Comparison of ENCODE assay signal across 1 cellular context in the genomic region with DNA sequence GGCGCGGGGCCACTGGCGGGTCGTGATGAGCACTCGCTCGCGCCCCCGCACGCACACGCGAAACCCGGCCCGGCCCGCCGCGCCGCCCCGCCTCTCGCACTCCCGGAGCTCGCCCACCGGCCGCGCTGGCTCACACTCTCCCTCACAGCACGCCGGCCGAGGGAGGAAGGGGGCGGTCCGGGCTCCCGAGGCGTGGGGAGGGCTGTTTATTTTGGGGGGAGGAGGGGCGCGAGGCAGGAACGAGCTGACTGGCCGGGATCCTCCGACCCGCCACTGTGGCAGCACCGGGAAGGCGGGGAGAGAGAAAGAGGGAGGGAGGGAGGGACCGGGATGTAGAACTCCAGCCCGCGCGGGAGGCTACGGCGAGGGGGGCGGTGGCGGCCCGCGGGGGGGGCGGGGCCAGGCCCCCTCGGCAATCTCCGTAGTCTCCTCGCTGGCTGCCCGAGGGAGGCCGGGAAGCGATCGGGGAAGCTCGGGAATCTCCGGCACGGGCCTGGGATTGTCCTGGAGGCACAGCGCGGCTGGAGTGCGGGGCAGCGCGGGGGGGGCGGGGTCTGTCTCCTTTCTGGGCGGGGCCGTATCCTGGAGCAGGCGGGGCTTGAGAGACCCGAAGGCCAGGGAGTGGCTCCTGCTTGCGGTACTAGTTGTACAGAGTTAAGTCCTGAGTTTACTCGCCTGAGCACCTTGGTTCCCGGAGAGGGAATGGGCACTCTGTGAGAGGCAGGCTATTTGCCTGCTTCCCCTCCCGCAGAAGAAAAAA.
A peak's percentile ranks its signal among the peaks of the same experiment; 100 is the strongest.
TF ChIP-seq lines count a peak whose summit lies in the region.

A gene with protein sequence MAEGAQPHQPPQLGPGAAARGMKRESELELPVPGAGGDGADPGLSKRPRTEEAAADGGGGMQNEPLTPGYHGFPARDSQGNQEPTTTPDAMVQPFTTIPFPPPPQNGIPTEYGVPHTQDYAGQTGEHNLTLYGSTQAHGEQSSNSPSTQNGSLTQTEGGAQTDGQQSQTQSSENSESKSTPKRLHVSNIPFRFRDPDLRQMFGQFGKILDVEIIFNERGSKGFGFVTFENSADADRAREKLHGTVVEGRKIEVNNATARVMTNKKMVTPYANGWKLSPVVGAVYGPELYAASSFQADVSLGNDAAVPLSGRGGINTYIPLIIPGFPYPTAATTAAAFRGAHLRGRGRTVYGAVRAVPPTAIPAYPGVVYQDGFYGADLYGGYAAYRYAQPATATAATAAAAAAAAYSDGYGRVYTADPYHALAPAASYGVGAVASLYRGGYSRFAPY (minus strand): TSS at position 179 of the 760 bp plus-strand sequence. CDS start 399 bp downstream, outside the sequence.

TF ChIP-seq in HepG2, 621 proteins besides CTCF, POLR2A, EP300 and RAD21 (continued from another document and continues in another):
- TF ChIP-seq, protein P1, sequence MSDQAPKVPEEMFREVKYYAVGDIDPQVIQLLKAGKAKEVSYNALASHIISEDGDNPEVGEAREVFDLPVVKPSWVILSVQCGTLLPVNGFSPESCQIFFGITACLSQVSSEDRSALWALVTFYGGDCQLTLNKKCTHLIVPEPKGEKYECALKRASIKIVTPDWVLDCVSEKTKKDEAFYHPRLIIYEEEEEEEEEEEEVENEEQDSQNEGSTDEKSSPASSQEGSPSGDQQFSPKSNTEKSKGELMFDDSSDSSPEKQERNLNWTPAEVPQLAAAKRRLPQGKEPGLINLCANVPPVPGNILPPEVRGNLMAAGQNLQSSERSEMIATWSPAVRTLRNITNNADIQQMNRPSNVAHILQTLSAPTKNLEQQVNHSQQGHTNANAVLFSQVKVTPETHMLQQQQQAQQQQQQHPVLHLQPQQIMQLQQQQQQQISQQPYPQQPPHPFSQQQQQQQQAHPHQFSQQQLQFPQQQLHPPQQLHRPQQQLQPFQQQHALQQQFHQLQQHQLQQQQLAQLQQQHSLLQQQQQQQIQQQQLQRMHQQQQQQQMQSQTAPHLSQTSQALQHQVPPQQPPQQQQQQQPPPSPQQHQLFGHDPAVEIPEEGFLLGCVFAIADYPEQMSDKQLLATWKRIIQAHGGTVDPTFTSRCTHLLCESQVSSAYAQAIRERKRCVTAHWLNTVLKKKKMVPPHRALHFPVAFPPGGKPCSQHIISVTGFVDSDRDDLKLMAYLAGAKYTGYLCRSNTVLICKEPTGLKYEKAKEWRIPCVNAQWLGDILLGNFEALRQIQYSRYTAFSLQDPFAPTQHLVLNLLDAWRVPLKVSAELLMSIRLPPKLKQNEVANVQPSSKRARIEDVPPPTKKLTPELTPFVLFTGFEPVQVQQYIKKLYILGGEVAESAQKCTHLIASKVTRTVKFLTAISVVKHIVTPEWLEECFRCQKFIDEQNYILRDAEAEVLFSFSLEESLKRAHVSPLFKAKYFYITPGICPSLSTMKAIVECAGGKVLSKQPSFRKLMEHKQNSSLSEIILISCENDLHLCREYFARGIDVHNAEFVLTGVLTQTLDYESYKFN (CRISPR knock-in tag; conservative IDR thresholded peaks at IDR 0.05), result peak; percentile 34; the same call in 1 of the 2 replicates
- no peak for TF ChIP-seq ASH2L (IDR thresholded peaks at IDR 0.05; ENCODE audit: insufficient read length, low read depth, low read length)
- TF ChIP-seq SAP130 (CRISPR knock-in tag; IDR thresholded peaks at IDR 0.05; ENCODE audit: low read depth), result peak; percentile 76
- no peak for TF ChIP-seq ZNF44 (CRISPR knock-in tag; IDR thresholded peaks at IDR 0.05)
- TF ChIP-seq POGZ (CRISPR knock-in tag; IDR thresholded peaks at IDR 0.05), result peak; percentile 20; the same call in 1 of the 2 replicates
- TF ChIP-seq TFDP1 (CRISPR knock-in tag; IDR thresholded peaks at IDR 0.05; ENCODE audit: borderline replicate concordance), result peak; percentile 52; the same call in 1 of the 2 replicates
- 0 out of 2 replicates have a peak, but pooled peaks have one; percentile 43 for TF ChIP-seq ZNF331 (CRISPR knock-in tag; IDR thresholded peaks at IDR 0.05)
- TF ChIP-seq ZNF567 (CRISPR knock-in tag; IDR thresholded peaks at IDR 0.05; ENCODE audit: borderline replicate concordance), result no peak
- no peak for TF ChIP-seq HNRNPH1 (optimal IDR thresholded peaks at IDR 0.05; ENCODE audit: low read depth, low read length)
- TF ChIP-seq SMAD3 (CRISPR knock-in tag; IDR thresholded peaks at IDR 0.05), result no peak
- TF ChIP-seq ZNF652 (CRISPR knock-in tag; IDR thresholded peaks at IDR 0.05; ENCODE audit: borderline replicate concordance, low read depth), result no peak
- no peak for TF ChIP-seq BRF2 (CRISPR knock-in tag; IDR thresholded peaks at IDR 0.05)
- no peak for TF ChIP-seq PRDM4 (CRISPR knock-in tag; IDR thresholded peaks at IDR 0.05; ENCODE audit: borderline replicate concordance)
- no peak for TF ChIP-seq ZNF235 (CRISPR knock-in tag; IDR thresholded peaks at IDR 0.05; ENCODE audit: borderline replicate concordance)
- TF ChIP-seq, protein P2, sequence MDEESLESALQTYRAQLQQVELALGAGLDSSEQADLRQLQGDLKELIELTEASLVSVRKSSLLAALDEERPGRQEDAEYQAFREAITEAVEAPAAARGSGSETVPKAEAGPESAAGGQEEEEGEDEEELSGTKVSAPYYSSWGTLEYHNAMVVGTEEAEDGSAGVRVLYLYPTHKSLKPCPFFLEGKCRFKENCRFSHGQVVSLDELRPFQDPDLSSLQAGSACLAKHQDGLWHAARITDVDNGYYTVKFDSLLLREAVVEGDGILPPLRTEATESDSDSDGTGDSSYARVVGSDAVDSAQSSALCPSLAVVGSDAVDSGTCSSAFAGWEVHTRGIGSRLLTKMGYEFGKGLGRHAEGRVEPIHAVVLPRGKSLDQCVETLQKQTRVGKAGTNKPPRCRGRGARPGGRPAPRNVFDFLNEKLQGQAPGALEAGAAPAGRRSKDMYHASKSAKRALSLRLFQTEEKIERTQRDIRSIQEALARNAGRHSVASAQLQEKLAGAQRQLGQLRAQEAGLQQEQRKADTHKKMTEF (CRISPR knock-in tag; IDR thresholded peaks at IDR 0.05), result no peak; the same call in 1 of the 2 replicates
- no peak for TF ChIP-seq ZEB1 (IDR thresholded peaks at IDR 0.05; ENCODE audit: insufficient replicate concordance, low read depth)
- TF ChIP-seq STAG1 (CRISPR knock-in tag; IDR thresholded peaks at IDR 0.05), result no peak
- TF ChIP-seq KDM1A (CRISPR knock-in tag; IDR thresholded peaks at IDR 0.05), result no peak
- no peak for TF ChIP-seq EZH2 (conservative IDR thresholded peaks at IDR 0.05; ENCODE audit: low read depth, low read length)
- TF ChIP-seq ZNF788 (CRISPR knock-in tag; IDR thresholded peaks at IDR 0.05; ENCODE audit: borderline replicate concordance), result 0 out of 2 replicates have a peak, but pooled peaks have one; percentile 16
- peak; percentile 65; the same call in 1 of the 2 replicates for TF ChIP-seq ZNF281 (CRISPR knock-in tag; IDR thresholded peaks at IDR 0.05; ENCODE audit: borderline replicate concordance)
- TF ChIP-seq, protein P3, sequence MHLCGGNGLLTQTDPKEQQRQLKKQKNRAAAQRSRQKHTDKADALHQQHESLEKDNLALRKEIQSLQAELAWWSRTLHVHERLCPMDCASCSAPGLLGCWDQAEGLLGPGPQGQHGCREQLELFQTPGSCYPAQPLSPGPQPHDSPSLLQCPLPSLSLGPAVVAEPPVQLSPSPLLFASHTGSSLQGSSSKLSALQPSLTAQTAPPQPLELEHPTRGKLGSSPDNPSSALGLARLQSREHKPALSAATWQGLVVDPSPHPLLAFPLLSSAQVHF (CRISPR knock-in tag; IDR thresholded peaks at IDR 0.05), result no peak
- TF ChIP-seq SIN3A (IDR thresholded peaks at IDR 0.05; ENCODE audit: borderline replicate concordance, low read depth, low read length), result peak; percentile 54; the same call in 1 of the 2 replicates
- no peak for TF ChIP-seq SNAI1 (CRISPR knock-in tag; IDR thresholded peaks at IDR 0.05; ENCODE audit: borderline replicate concordance)
- no peak for TF ChIP-seq ZNF749 (CRISPR knock-in tag; IDR thresholded peaks at IDR 0.05; ENCODE audit: borderline replicate concordance)
- TF ChIP-seq RFX5 (IDR thresholded peaks at IDR 0.05; ENCODE audit: low read depth, low read length), result no peak
- TF ChIP-seq ZNF263 (CRISPR knock-in tag; IDR thresholded peaks at IDR 0.05), result no peak
- TF ChIP-seq NBN (conservative IDR thresholded peaks at IDR 0.05), result no peak
- no peak for TF ChIP-seq ZSCAN12 (CRISPR knock-in tag; IDR thresholded peaks at IDR 0.05)
- peak; percentile 71; the same call in 1 of the 3 replicates for TF ChIP-seq MXI1 (IDR thresholded peaks at IDR 0.05; ENCODE audit: borderline replicate concordance, low read depth, low read length)
- no peak for TF ChIP-seq CBX1 (IDR thresholded peaks at IDR 0.05; ENCODE audit: low read depth)
- 0 out of 2 replicates have a peak, but pooled peaks have one; percentile 63 for TF ChIP-seq KMT2B (CRISPR knock-in tag; IDR thresholded peaks at IDR 0.05)
- TF ChIP-seq IKZF1 (IDR thresholded peaks at IDR 0.05), result no peak
- no peak for TF ChIP-seq POGK (CRISPR knock-in tag; conservative IDR thresholded peaks at IDR 0.05)
- TF ChIP-seq SRSF1 (optimal IDR thresholded peaks at IDR 0.05; ENCODE audit: low read depth, low read length), result no peak
- TF ChIP-seq ZNF282 (IDR thresholded peaks at IDR 0.05; ENCODE audit: partially characterized antibody), result no peak
